Comparison of ENCODE assay signal across 1 cellular context in the genomic region with DNA sequence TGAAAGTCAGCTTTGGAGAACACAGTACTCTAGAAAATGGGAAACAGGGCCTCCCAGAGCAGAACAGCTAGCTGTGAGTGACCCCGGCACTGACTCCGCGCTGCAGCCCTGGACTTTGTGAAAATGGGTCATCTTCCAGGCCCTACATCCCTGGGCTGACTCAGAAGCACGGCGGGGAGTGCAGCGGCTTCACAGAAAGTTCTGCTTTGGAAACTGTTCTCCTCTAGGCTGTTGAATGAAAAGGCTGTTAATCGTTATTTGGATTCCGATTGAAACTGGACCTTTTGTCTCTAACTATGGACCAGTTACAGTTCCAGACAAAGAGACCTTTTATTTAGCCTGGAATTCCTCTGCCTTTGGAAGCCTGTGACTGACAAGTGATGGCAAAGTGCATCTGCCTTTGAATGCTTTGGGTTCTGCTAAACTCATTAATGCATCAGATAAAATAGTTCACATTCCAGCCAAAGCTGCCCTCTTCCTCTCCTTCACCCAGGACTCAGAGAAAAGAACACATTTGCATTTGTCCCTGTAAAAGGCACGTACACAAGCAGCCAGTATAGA.
TF ChIP-seq lines count a peak whose summit lies in the region.

No MANE protein-coding gene starts in this region.

TF ChIP-seq in HepG2, 621 proteins besides CTCF, POLR2A, EP300 and RAD21 (continued from another document and continues in another):
- TF ChIP-seq ZNF674 (CRISPR knock-in tag; IDR thresholded peaks at IDR 0.05; ENCODE audit: low read depth): no peak
- no peak for TF ChIP-seq EZH2 (conservative IDR thresholded peaks at IDR 0.05; ENCODE audit: low read depth, low read length)
- no peak for TF ChIP-seq GZF1 (CRISPR knock-in tag; IDR thresholded peaks at IDR 0.05)
- TF ChIP-seq, protein P1, sequence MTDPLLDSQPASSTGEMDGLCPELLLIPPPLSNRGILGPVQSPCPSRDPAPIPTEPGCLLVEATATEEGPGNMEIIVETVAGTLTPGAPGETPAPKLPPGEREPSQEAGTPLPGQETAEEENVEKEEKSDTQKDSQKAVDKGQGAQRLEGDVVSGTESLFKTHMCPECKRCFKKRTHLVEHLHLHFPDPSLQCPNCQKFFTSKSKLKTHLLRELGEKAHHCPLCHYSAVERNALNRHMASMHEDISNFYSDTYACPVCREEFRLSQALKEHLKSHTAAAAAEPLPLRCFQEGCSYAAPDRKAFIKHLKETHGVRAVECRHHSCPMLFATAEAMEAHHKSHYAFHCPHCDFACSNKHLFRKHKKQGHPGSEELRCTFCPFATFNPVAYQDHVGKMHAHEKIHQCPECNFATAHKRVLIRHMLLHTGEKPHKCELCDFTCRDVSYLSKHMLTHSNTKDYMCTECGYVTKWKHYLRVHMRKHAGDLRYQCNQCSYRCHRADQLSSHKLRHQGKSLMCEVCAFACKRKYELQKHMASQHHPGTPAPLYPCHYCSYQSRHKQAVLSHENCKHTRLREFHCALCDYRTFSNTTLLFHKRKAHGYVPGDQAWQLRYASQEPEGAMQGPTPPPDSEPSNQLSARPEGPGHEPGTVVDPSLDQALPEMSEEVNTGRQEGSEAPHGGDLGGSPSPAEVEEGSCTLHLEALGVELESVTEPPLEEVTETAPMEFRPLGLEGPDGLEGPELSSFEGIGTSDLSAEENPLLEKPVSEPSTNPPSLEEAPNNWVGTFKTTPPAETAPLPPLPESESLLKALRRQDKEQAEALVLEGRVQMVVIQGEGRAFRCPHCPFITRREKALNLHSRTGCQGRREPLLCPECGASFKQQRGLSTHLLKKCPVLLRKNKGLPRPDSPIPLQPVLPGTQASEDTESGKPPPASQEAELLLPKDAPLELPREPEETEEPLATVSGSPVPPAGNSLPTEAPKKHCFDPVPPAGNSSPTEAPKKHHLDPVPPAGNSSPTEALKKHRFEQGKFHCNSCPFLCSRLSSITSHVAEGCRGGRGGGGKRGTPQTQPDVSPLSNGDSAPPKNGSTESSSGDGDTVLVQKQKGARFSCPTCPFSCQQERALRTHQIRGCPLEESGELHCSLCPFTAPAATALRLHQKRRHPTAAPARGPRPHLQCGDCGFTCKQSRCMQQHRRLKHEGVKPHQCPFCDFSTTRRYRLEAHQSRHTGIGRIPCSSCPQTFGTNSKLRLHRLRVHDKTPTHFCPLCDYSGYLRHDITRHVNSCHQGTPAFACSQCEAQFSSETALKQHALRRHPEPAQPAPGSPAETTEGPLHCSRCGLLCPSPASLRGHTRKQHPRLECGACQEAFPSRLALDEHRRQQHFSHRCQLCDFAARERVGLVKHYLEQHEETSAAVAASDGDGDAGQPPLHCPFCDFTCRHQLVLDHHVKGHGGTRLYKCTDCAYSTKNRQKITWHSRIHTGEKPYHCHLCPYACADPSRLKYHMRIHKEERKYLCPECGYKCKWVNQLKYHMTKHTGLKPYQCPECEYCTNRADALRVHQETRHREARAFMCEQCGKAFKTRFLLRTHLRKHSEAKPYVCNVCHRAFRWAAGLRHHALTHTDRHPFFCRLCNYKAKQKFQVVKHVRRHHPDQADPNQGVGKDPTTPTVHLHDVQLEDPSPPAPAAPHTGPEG (CRISPR knock-in tag; IDR thresholded peaks at IDR 0.05): no peak
- TF ChIP-seq U2AF1 (optimal IDR thresholded peaks at IDR 0.05; ENCODE audit: low read depth, low read length): no peak
- TF ChIP-seq ATF1 (CRISPR knock-in tag; IDR thresholded peaks at IDR 0.05): no peak
- TF ChIP-seq ZNF383 (CRISPR knock-in tag; IDR thresholded peaks at IDR 0.05; ENCODE audit: borderline replicate concordance): no peak
- TF ChIP-seq ZNF567 (CRISPR knock-in tag; IDR thresholded peaks at IDR 0.05; ENCODE audit: borderline replicate concordance): no peak
- TF ChIP-seq, protein P2, sequence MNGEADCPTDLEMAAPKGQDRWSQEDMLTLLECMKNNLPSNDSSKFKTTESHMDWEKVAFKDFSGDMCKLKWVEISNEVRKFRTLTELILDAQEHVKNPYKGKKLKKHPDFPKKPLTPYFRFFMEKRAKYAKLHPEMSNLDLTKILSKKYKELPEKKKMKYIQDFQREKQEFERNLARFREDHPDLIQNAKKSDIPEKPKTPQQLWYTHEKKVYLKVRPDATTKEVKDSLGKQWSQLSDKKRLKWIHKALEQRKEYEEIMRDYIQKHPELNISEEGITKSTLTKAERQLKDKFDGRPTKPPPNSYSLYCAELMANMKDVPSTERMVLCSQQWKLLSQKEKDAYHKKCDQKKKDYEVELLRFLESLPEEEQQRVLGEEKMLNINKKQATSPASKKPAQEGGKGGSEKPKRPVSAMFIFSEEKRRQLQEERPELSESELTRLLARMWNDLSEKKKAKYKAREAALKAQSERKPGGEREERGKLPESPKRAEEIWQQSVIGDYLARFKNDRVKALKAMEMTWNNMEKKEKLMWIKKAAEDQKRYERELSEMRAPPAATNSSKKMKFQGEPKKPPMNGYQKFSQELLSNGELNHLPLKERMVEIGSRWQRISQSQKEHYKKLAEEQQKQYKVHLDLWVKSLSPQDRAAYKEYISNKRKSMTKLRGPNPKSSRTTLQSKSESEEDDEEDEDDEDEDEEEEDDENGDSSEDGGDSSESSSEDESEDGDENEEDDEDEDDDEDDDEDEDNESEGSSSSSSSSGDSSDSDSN (CRISPR knock-in tag; IDR thresholded peaks at IDR 0.05): peak; percentile 48
- TF ChIP-seq, protein P3, sequence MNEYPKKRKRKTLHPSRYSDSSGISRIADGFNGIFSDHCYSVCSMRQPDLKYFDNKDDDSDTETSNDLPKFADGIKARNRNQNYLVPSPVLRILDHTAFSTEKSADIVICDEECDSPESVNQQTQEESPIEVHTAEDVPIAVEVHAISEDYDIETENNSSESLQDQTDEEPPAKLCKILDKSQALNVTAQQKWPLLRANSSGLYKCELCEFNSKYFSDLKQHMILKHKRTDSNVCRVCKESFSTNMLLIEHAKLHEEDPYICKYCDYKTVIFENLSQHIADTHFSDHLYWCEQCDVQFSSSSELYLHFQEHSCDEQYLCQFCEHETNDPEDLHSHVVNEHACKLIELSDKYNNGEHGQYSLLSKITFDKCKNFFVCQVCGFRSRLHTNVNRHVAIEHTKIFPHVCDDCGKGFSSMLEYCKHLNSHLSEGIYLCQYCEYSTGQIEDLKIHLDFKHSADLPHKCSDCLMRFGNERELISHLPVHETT (CRISPR knock-in tag; conservative IDR thresholded peaks at IDR 0.05): no peak
- TF ChIP-seq MAZ (IDR thresholded peaks at IDR 0.05; ENCODE audit: borderline replicate concordance, low read depth, low read length): no peak
- TF ChIP-seq MAZ (CRISPR knock-in tag; IDR thresholded peaks at IDR 0.05; ENCODE audit: low read depth): no peak
- TF ChIP-seq MEIS2 (CRISPR knock-in tag; IDR thresholded peaks at IDR 0.05): peak; percentile 66
- no peak for TF ChIP-seq ZNF224 (CRISPR knock-in tag; IDR thresholded peaks at IDR 0.05)
- TF ChIP-seq ZNF746 (CRISPR knock-in tag; IDR thresholded peaks at IDR 0.05): no peak
- no peak for TF ChIP-seq MTA3 (CRISPR knock-in tag; IDR thresholded peaks at IDR 0.05)
- TF ChIP-seq, protein P4, sequence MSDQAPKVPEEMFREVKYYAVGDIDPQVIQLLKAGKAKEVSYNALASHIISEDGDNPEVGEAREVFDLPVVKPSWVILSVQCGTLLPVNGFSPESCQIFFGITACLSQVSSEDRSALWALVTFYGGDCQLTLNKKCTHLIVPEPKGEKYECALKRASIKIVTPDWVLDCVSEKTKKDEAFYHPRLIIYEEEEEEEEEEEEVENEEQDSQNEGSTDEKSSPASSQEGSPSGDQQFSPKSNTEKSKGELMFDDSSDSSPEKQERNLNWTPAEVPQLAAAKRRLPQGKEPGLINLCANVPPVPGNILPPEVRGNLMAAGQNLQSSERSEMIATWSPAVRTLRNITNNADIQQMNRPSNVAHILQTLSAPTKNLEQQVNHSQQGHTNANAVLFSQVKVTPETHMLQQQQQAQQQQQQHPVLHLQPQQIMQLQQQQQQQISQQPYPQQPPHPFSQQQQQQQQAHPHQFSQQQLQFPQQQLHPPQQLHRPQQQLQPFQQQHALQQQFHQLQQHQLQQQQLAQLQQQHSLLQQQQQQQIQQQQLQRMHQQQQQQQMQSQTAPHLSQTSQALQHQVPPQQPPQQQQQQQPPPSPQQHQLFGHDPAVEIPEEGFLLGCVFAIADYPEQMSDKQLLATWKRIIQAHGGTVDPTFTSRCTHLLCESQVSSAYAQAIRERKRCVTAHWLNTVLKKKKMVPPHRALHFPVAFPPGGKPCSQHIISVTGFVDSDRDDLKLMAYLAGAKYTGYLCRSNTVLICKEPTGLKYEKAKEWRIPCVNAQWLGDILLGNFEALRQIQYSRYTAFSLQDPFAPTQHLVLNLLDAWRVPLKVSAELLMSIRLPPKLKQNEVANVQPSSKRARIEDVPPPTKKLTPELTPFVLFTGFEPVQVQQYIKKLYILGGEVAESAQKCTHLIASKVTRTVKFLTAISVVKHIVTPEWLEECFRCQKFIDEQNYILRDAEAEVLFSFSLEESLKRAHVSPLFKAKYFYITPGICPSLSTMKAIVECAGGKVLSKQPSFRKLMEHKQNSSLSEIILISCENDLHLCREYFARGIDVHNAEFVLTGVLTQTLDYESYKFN (CRISPR knock-in tag; conservative IDR thresholded peaks at IDR 0.05): peak; percentile 76
- TF ChIP-seq ZNF614 (CRISPR knock-in tag; IDR thresholded peaks at IDR 0.05; ENCODE audit: borderline replicate concordance): no peak
- TF ChIP-seq, protein P5, sequence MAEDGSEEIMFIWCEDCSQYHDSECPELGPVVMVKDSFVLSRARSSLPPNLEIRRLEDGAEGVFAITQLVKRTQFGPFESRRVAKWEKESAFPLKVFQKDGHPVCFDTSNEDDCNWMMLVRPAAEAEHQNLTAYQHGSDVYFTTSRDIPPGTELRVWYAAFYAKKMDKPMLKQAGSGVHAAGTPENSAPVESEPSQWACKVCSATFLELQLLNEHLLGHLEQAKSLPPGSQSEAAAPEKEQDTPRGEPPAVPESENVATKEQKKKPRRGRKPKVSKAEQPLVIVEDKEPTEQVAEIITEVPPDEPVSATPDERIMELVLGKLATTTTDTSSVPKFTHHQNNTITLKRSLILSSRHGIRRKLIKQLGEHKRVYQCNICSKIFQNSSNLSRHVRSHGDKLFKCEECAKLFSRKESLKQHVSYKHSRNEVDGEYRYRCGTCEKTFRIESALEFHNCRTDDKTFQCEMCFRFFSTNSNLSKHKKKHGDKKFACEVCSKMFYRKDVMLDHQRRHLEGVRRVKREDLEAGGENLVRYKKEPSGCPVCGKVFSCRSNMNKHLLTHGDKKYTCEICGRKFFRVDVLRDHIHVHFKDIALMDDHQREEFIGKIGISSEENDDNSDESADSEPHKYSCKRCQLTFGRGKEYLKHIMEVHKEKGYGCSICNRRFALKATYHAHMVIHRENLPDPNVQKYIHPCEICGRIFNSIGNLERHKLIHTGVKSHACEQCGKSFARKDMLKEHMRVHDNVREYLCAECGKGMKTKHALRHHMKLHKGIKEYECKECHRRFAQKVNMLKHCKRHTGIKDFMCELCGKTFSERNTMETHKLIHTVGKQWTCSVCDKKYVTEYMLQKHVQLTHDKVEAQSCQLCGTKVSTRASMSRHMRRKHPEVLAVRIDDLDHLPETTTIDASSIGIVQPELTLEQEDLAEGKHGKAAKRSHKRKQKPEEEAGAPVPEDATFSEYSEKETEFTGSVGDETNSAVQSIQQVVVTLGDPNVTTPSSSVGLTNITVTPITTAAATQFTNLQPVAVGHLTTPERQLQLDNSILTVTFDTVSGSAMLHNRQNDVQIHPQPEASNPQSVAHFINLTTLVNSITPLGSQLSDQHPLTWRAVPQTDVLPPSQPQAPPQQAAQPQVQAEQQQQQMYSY (CRISPR knock-in tag; IDR thresholded peaks at IDR 0.05): no peak
- TF ChIP-seq MIER2 (CRISPR knock-in tag; IDR thresholded peaks at IDR 0.05): no peak
- 0 out of 2 replicates have a peak, but pooled peaks have one; percentile 31 for TF ChIP-seq ZNF24 (IDR thresholded peaks at IDR 0.05)
- TF ChIP-seq, protein P6, sequence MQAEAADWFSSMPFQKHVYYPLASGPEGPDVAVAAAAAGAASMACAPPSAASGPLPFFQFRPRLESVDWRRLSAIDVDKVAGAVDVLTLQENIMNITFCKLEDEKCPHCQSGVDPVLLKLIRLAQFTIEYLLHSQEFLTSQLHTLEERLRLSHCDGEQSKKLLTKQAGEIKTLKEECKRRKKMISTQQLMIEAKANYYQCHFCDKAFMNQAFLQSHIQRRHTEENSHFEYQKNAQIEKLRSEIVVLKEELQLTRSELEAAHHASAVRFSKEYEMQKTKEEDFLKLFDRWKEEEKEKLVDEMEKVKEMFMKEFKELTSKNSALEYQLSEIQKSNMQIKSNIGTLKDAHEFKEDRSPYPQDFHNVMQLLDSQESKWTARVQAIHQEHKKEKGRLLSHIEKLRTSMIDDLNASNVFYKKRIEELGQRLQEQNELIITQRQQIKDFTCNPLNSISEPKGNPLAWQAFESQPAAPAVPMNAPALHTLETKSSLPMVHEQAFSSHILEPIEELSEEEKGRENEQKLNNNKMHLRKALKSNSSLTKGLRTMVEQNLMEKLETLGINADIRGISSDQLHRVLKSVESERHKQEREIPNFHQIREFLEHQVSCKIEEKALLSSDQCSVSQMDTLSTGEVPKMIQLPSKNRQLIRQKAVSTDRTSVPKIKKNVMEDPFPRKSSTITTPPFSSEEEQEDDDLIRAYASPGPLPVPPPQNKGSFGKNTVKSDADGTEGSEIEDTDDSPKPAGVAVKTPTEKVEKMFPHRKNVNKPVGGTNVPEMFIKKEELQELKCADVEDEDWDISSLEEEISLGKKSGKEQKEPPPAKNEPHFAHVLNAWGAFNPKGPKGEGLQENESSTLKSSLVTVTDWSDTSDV (CRISPR knock-in tag; IDR thresholded peaks at IDR 0.05): no peak
- no peak for TF ChIP-seq ZNF616 (CRISPR knock-in tag; IDR thresholded peaks at IDR 0.05; ENCODE audit: low read depth)
- TF ChIP-seq MEF2D (CRISPR knock-in tag; IDR thresholded peaks at IDR 0.05): no peak; the same call in 1 of the 2 replicates
- TF ChIP-seq, protein P7, sequence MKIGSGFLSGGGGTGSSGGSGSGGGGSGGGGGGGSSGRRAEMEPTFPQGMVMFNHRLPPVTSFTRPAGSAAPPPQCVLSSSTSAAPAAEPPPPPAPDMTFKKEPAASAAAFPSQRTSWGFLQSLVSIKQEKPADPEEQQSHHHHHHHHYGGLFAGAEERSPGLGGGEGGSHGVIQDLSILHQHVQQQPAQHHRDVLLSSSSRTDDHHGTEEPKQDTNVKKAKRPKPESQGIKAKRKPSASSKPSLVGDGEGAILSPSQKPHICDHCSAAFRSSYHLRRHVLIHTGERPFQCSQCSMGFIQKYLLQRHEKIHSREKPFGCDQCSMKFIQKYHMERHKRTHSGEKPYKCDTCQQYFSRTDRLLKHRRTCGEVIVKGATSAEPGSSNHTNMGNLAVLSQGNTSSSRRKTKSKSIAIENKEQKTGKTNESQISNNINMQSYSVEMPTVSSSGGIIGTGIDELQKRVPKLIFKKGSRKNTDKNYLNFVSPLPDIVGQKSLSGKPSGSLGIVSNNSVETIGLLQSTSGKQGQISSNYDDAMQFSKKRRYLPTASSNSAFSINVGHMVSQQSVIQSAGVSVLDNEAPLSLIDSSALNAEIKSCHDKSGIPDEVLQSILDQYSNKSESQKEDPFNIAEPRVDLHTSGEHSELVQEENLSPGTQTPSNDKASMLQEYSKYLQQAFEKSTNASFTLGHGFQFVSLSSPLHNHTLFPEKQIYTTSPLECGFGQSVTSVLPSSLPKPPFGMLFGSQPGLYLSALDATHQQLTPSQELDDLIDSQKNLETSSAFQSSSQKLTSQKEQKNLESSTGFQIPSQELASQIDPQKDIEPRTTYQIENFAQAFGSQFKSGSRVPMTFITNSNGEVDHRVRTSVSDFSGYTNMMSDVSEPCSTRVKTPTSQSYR (CRISPR knock-in tag; IDR thresholded peaks at IDR 0.05; ENCODE audit: borderline replicate concordance): no peak
- no peak for TF ChIP-seq ZNF598 (CRISPR knock-in tag; IDR thresholded peaks at IDR 0.05; ENCODE audit: borderline replicate concordance)
